In genomic region chr9:137147091-137147792, GRCh38 we compare ENCODE assay signal across 20 cellular contexts. TPM values are rescaled to one million over a fixed set of nuclear protein-coding genes. Genes with fewer than 3 reads are reported as not detected.
DNase-seq lines count a peak whose midpoint lies in the region; ATAC-seq, FAIRE-seq and TF ChIP-seq lines count a peak whose summit lies in the region.
"Had no signal": no experiment of that assay in that cellular context is flagged by ENCODE, and none has a peak within 500 bp of the region (broad histone marks: within the 10 kb centered on the region; RNA-seq: fewer than 3 reads in every experiment).

No MANE protein-coding gene starts in this region.

- H3K23ac ChIP-seq in trophoblast cell (ENCODE audit: low read length): no peak overlapping the region

- no peak overlapping the region for H3K18ac ChIP-seq in trophoblast cell (ENCODE audit: low read length)

- ATAC-seq in K562 (no peak), GM21528 (IDR thresholded peaks at IDR 0.05; ENCODE audit: low FRiP score, unreplicated experiment) (no peak), HG03432 (IDR thresholded peaks at IDR 0.05; ENCODE audit: unreplicated experiment) (no peak)

- H2AK5ac ChIP-seq in trophoblast cell (ENCODE audit: low read length): no peak overlapping the region

- no peak overlapping the region for H3K9ac ChIP-seq in BLaER1 treated with 17β-estradiol and CSF1 and Interleukin-3, amounts not matched to agents 10 nM and 100 nM
- H3K9ac ChIP-seq in K562 (ENCODE audit: insufficient read depth in 1 of 2, low read depth in 2 of 2, low read length in 2 of 2): no peak overlapping the region
- no peak overlapping the region for H3K9ac ChIP-seq in trophoblast cell (ENCODE audit: low read length)

- intact Hi-C loops in K562 (cut with micrococcal nuclease): no loop called here

- no peak overlapping the region for H4K12ac ChIP-seq in trophoblast cell (ENCODE audit: low read depth, low read length)

- peaks cover 0 to 30% (median 2%) of the 10 kb centered on the region in 11 experiments; a peak in 7 of 22 replicates for H4K20me1 ChIP-seq in BLaER1 treated with 17β-estradiol and CSF1 and Interleukin-3, amounts not matched to agents 10 nM and 100 nM
- H4K20me1 ChIP-seq in K562 (replicated peaks; ENCODE audit: control insufficient read depth, insufficient read depth, low read length): 0 out of 2 replicates have a peak, but pooled peaks cover 5% of the 10 kb centered on the region

- 72% methylated on average over 22 of the region's 26 CpGs for WGBS in K562 (ENCODE audit: insufficient coverage, low coverage, missing lambda C conversion rate)
- WGBS in trophoblast cell (ENCODE audit: extremely low coverage, insufficient coverage, insufficient read length): no CpG with 5 or more reads among the region's 26 CpGs

- peaks cover 0 to 18% (median 6%) of the 10 kb centered on the region in 11 experiments; a peak in 6 of 22 replicates for H3K27me3 ChIP-seq in BLaER1 treated with 17β-estradiol and CSF1 and Interleukin-3, amounts not matched to agents 10 nM and 100 nM
- H3K27me3 ChIP-seq in K562 (ENCODE audit: control insufficient read depth in 2 of 2, insufficient read depth in 2 of 2, low read length in 2 of 2) (peaks cover 3 to 17% of the 10 kb centered on the region in 2 experiments; a peak in 4 of 5 replicates), trophoblast cell (ENCODE audit: insufficient read depth, low read length) (no peaks in the 10 kb centered on the region)
- H3K27me3 ChIP-seq: Peyer's patch had no signal

- peaks cover 12 to 44% (median 30%) of the 10 kb centered on the region in 10 experiments; a peak in 19 of 20 replicates for H3K4me1 ChIP-seq in BLaER1 treated with 17β-estradiol and CSF1 and Interleukin-3, amounts not matched to agents 10 nM and 100 nM
- peaks cover 8 to 52% of the 10 kb centered on the region in 2 experiments; a peak in 3 of 5 replicates for H3K4me1 ChIP-seq in K562 (replicated peaks in 1 of 2; ENCODE audit: control insufficient read depth in 2 of 2, insufficient read depth in 2 of 2, low read length in 2 of 2)
- no peaks in the 10 kb centered on the region for H3K4me1 ChIP-seq in trophoblast cell (ENCODE audit: control insufficient read depth in 1 of 2, insufficient read depth in 2 of 2, low read length in 2 of 2)
- H3K4me1 ChIP-seq: Peyer's patch had no signal

- BruUV-seq in K562 (replicated peaks; lab: Mats Ljungman, UMichigan): no TSS peak

- H2BK120ac ChIP-seq in trophoblast cell (ENCODE audit: insufficient read depth, low read length, poor library complexity): no peak overlapping the region

- H3K79me1 ChIP-seq in trophoblast cell (ENCODE audit: low read length): no peaks in the 10 kb centered on the region

- TF ChIP-seq POLR2A in H54 (IDR thresholded peaks at IDR 0.05; ENCODE audit: low read depth, low read length) (peak; percentile 21; the same call in 1 of the 2 replicates), K562 (conservative IDR thresholded peaks at IDR 0.05) (no peak)

- no peak overlapping the region for H3K27ac ChIP-seq in BLaER1 treated with 17β-estradiol and CSF1 and Interleukin-3, amounts not matched to agents 10 nM and 100 nM
- H3K27ac ChIP-seq in K562 (ENCODE audit: extremely low read depth, low read depth, low read length) (no peak overlapping the region), trophoblast cell (ENCODE audit: low read depth, low read length) (no peak overlapping the region)
- H3K27ac ChIP-seq: HL-60, Peyer's patch had no signal

- H2AFZ ChIP-seq in K562 (ENCODE audit: low read depth, low read length): no peak overlapping the region
- H2AFZ ChIP-seq in trophoblast cell (ENCODE audit: insufficient read depth, low read length, poor library complexity): no peak overlapping the region

- CTCF ChIA-PET in K562 (lab: Yijun Ruan, JAX; ENCODE audit: low intra/inter-chr PET ratio): interaction anchor here (0.6 kb wide), 1 partner anchor 114 kb away, joined by 3 read pairs; no protein-coding TSS in a partner anchor

- no peak overlapping the region for H3K14ac ChIP-seq in trophoblast cell (ENCODE audit: low read length)

- TF ChIP-seq RAD21 in K562 (CRISPR knock-in tag; conservative IDR thresholded peaks at IDR 0.05 in 1 of 2, IDR thresholded peaks at IDR 0.05 in 1 of 2): no peak

- POLR2A ChIA-PET in K562 (lab: Yijun Ruan, JAX): interaction anchor here (0.6 to 1.0 kb wide), 3 partner anchors 10 to 358 kb away, joined by 3 to 5 read pairs (median 3); no protein-coding TSS in a partner anchor

- TF ChIP-seq EP300 in K562 (IDR thresholded peaks at IDR 0.05; ENCODE audit: low read length): no peak

- no peak overlapping the region for H3K4ac ChIP-seq in trophoblast cell (ENCODE audit: low read depth, low read length)

- no peak overlapping the region for H4K8ac ChIP-seq in trophoblast cell (ENCODE audit: low read depth, low read length)

- H3K9me3 ChIP-seq in BLaER1 treated with 17β-estradiol and CSF1 and Interleukin-3, amounts not matched to agents 10 nM and 100 nM (replicated peaks in 1 of 11): no peaks in the 10 kb centered on the region
- H3K9me3 ChIP-seq in K562 (replicated peaks; ENCODE audit: control insufficient read depth, insufficient read depth, low read depth, low read length) (no peaks in the 10 kb centered on the region), trophoblast cell (ENCODE audit: insufficient read depth, low read depth, low read length) (peaks cover 10% of the 10 kb centered on the region)
- H3K9me3 ChIP-seq: Peyer's patch had no signal

- in situ Hi-C loops in K562 (cut with MboI): no loop called here

- no peak overlapping the region for H4K91ac ChIP-seq in trophoblast cell (ENCODE audit: low read depth, low read length)

- no peak overlapping the region for H3K4me3 ChIP-seq in BLaER1 treated with 17β-estradiol and CSF1 and Interleukin-3, amounts not matched to agents 10 nM and 100 nM
- H3K4me3 ChIP-seq in K562 (no peak overlapping the region), trophoblast cell (ENCODE audit: low read depth, low read length) (peak overlapping the region; percentile 25)
- H3K4me3 ChIP-seq: Peyer's patch had no signal

- H3K4me2 ChIP-seq in BLaER1 treated with 17β-estradiol and CSF1 and Interleukin-3, amounts not matched to agents 10 nM and 100 nM: peak overlapping the region in 9 of 11 experiments; percentile 9 to 40 (median 27); a peak in 9 of 22 replicates
- no peak overlapping the region for H3K4me2 ChIP-seq in K562 (ENCODE audit: insufficient read depth, low read length)
- no peak overlapping the region for H3K4me2 ChIP-seq in trophoblast cell (ENCODE audit: low read length)

- no peaks in the 10 kb centered on the region for H3K36me3 ChIP-seq in BLaER1 treated with 17β-estradiol and CSF1 and Interleukin-3, amounts not matched to agents 10 nM and 100 nM
- H3K36me3 ChIP-seq in K562 (ENCODE audit: control insufficient read depth, insufficient read depth, low read length) (no peaks in the 10 kb centered on the region), trophoblast cell (ENCODE audit: control insufficient read depth in 1 of 2, insufficient read depth in 2 of 2, low read length in 2 of 2) (no peaks in the 10 kb centered on the region)
- H3K36me3 ChIP-seq: Peyer's patch had no signal

- no peak for FAIRE-seq in H54 (lab: Jason Lieb, UNC)
- no peak for FAIRE-seq in K562 (lab: Jason Lieb, UNC)

- TF ChIP-seq CTCF in K562 (IDR thresholded peaks at IDR 0.05 in 2 of 3, conservative IDR thresholded peaks at IDR 0.05 in 1 of 3; ENCODE audit: insufficient read depth in 2 of 3, low read depth in 1 of 3, low read length in 3 of 3): no peak

- DNase-seq in H54 (ENCODE audit: insufficient read length, low spot score): no peak
- no peak for DNase-seq in K562 (ENCODE audit: extremely low read depth in 1 of 4, low spot score in 3 of 4)
- DNase-seq in trophoblast cell: no peak
- no peak for DNase-seq in DMS 273 treated with DMSO at 0.1 percent for 48 hours (lab: John Stamatoyannopoulos, UW)
- DNase-seq: C1 segment of cervical spinal cord, DMS153, KG1, NCI-H1105, NCI-H1694 treated with DMSO at 0.1 percent for 48 hours, NCI-H2171, NCI-H82, Peyer's patch, SHP77 treated with DMSO at 0.1 percent for 48 hours had no signal

- no peak overlapping the region for H2BK5ac ChIP-seq in trophoblast cell (ENCODE audit: low read depth, low read length, poor library complexity)

- H3K79me2 ChIP-seq in K562 (ENCODE audit: control insufficient read depth, insufficient read depth, low read length) (no peaks in the 10 kb centered on the region), trophoblast cell (ENCODE audit: control insufficient read depth, insufficient read depth, low read length, poor library complexity) (no peaks in the 10 kb centered on the region)

- no peaks in the 10 kb centered on the region for H3K9me1 ChIP-seq in K562 (ENCODE audit: control insufficient read depth, insufficient read depth, low read length)

- H2BK12ac ChIP-seq in trophoblast cell (ENCODE audit: low read length): no peak overlapping the region

RNA-seq across cellular contexts. Expression of gene GRIN1, which starts 8.3 kb away (rescaled TPM):
- total RNA-seq in K562 (2011; cell fraction: chromatin; rRNA removed; ENCODE audit: low replicate concordance): 0.25 and 3.0 TPM in 2 replicates
- 0.67 and 3.3 TPM in 2 replicates for total RNA-seq in K562 (2011; cell fraction: nucleolus; rRNA removed)
- 0.53 and 1.2 TPM in 2 replicates for total RNA-seq in K562 (2011; cell fraction: nucleoplasm; rRNA removed)
- total RNA-seq in K562 (2014; rRNA removed): not detected in 2 replicates
- not detected in 2 replicates for total RNA-seq in K562 (2014; rRNA removed; fragmentation: Illumina TruSeq; extraction: Trizol)
- total RNA-seq in K562 (2015; rRNA removed; fragmentation: Illumina TruSeq; extraction: Trizol): not detected in 2 replicates
- 0.35 and 0.36 TPM in 2 replicates for total RNA-seq in K562 (2021)
- 0.03 and 0.04 TPM in 2 replicates for polyA plus RNA-seq in K562 (2011; rRNA removed)
- polyA plus RNA-seq in K562 (2011; cell fraction: cytosol; rRNA removed): 0.04 and 0.07 TPM in 2 replicates
- 0.34 and 0.67 TPM in 2 replicates for polyA plus RNA-seq in K562 (2011; cell fraction: nucleus; rRNA removed)
- 0.35 and 0.38 TPM in 2 replicates for polyA plus RNA-seq in K562 (2012)
- polyA plus RNA-seq in K562 (2014; fragmentation: Illumina TruSeq; extraction: Trizol): 0.08 TPM in 1 of 2 replicates, not detected in the other
- not detected for polyA plus RNA-seq in K562 (2014; fragmentation: Nextera tagmentation; extraction: Ambion mirVana)
- 0.08 and 0.16 TPM in 2 replicates for polyA plus RNA-seq in K562 (2014; rRNA removed)
- polyA minus RNA-seq in K562 (2011; rRNA and poly(A)+ RNA removed): not detected in 2 replicates
- not detected in 2 replicates for polyA minus RNA-seq in K562 (2011; cell fraction: cytosol; rRNA and poly(A)+ RNA removed)
- 0.13 and 0.56 TPM in 2 replicates for polyA minus RNA-seq in K562 (2011; cell fraction: nucleus; rRNA and poly(A)+ RNA removed)
- polyA plus RNA-seq in trophoblast cell (2013): 0.10 and 0.16 TPM in 2 replicates
- total RNA-seq: M059J, NCI-H460, Peyer's patch had no signal
- polyA plus RNA-seq: AG04450 had no signal

RNA-seq across cellular contexts. Expression of gene LRRC26, which starts 22.6 kb away (rescaled TPM):
- total RNA-seq in K562 (2011; cell fraction: chromatin; rRNA removed; ENCODE audit: low replicate concordance): not detected in 2 replicates
- total RNA-seq in K562 (2011; cell fraction: nucleolus; rRNA removed): not detected in 2 replicates
- not detected in 2 replicates for total RNA-seq in K562 (2011; cell fraction: nucleoplasm; rRNA removed)
- total RNA-seq in K562 (2014; rRNA removed): not detected in 2 replicates
- not detected in 2 replicates for total RNA-seq in K562 (2014; rRNA removed; fragmentation: Illumina TruSeq; extraction: Trizol)
- total RNA-seq in K562 (2015; rRNA removed; fragmentation: Illumina TruSeq; extraction: Trizol): not detected in 2 replicates
- not detected in 2 replicates for total RNA-seq in K562 (2021)
- polyA plus RNA-seq in K562 (2011; rRNA removed): not detected in 2 replicates
- 0.06 TPM in 1 of 2 replicates, not detected in the other for polyA plus RNA-seq in K562 (2011; cell fraction: cytosol; rRNA removed)
- polyA plus RNA-seq in K562 (2011; cell fraction: nucleus; rRNA removed): not detected in 2 replicates
- not detected in 2 replicates for polyA plus RNA-seq in K562 (2012)
- polyA plus RNA-seq in K562 (2014; fragmentation: Illumina TruSeq; extraction: Trizol): not detected in 2 replicates
- polyA plus RNA-seq in K562 (2014; fragmentation: Nextera tagmentation; extraction: Ambion mirVana): not detected
- polyA plus RNA-seq in K562 (2014; rRNA removed): not detected in 2 replicates
- not detected in 2 replicates for polyA minus RNA-seq in K562 (2011; rRNA and poly(A)+ RNA removed)
- not detected in 2 replicates for polyA minus RNA-seq in K562 (2011; cell fraction: cytosol; rRNA and poly(A)+ RNA removed)
- polyA minus RNA-seq in K562 (2011; cell fraction: nucleus; rRNA and poly(A)+ RNA removed): not detected in 2 replicates
- not detected in 2 replicates for polyA plus RNA-seq in trophoblast cell (2013)
- total RNA-seq: M059J, NCI-H460 had no signal
- polyA plus RNA-seq: AG04450 had no signal

RNA-seq across cellular contexts. Expression of gene TMEM210, which starts 24.6 kb away (rescaled TPM):
- total RNA-seq in K562 (2011; cell fraction: chromatin; rRNA removed; ENCODE audit: low replicate concordance): not detected in 2 replicates
- not detected in 2 replicates for total RNA-seq in K562 (2011; cell fraction: nucleolus; rRNA removed)
- total RNA-seq in K562 (2011; cell fraction: nucleoplasm; rRNA removed): not detected in 2 replicates
- total RNA-seq in K562 (2014; rRNA removed): not detected in 2 replicates
- total RNA-seq in K562 (2014; rRNA removed; fragmentation: Illumina TruSeq; extraction: Trizol): not detected in 2 replicates
- total RNA-seq in K562 (2015; rRNA removed; fragmentation: Illumina TruSeq; extraction: Trizol): not detected in 2 replicates
- not detected in 2 replicates for total RNA-seq in K562 (2021)
- not detected in 2 replicates for polyA plus RNA-seq in K562 (2011; rRNA removed)
- not detected in 2 replicates for polyA plus RNA-seq in K562 (2011; cell fraction: cytosol; rRNA removed)
- polyA plus RNA-seq in K562 (2011; cell fraction: nucleus; rRNA removed): not detected in 2 replicates
- not detected in 2 replicates for polyA plus RNA-seq in K562 (2012)
- polyA plus RNA-seq in K562 (2014; fragmentation: Illumina TruSeq; extraction: Trizol): not detected in 2 replicates
- polyA plus RNA-seq in K562 (2014; fragmentation: Nextera tagmentation; extraction: Ambion mirVana): not detected
- not detected in 2 replicates for polyA plus RNA-seq in K562 (2014; rRNA removed)
- polyA minus RNA-seq in K562 (2011; rRNA and poly(A)+ RNA removed): not detected in 2 replicates
- polyA minus RNA-seq in K562 (2011; cell fraction: cytosol; rRNA and poly(A)+ RNA removed): not detected in 2 replicates
- not detected in 2 replicates for polyA minus RNA-seq in K562 (2011; cell fraction: nucleus; rRNA and poly(A)+ RNA removed)
- polyA plus RNA-seq in trophoblast cell (2013): not detected in 2 replicates
- total RNA-seq: M059J, NCI-H460, Peyer's patch had no signal
- polyA plus RNA-seq: AG04450 had no signal

RNA-seq across cellular contexts. Expression of gene DPP7, which starts 32.7 kb away (rescaled TPM):
- 175 and 615 TPM in 2 replicates for total RNA-seq in K562 (2011; cell fraction: chromatin; rRNA removed; ENCODE audit: low replicate concordance)
- 837 and 852 TPM in 2 replicates for total RNA-seq in K562 (2011; cell fraction: nucleolus; rRNA removed)
- 311 and 347 TPM in 2 replicates for total RNA-seq in K562 (2011; cell fraction: nucleoplasm; rRNA removed)
- total RNA-seq in K562 (2014; rRNA removed) (231 and 272 TPM in 2 replicates), K562 (2014; rRNA removed; fragmentation: Illumina TruSeq; extraction: Trizol) (11.3 and 24.9 TPM in 2 replicates), K562 (2015; rRNA removed; fragmentation: Illumina TruSeq; extraction: Trizol) (140 and 141 TPM in 2 replicates), K562 (2021) (311 and 322 TPM in 2 replicates)
- polyA plus RNA-seq in K562 (2011; rRNA removed) (132 and 158 TPM in 2 replicates), K562 (2014; fragmentation: Illumina TruSeq; extraction: Trizol) (48.4 and 105 TPM in 2 replicates), K562 (2014; fragmentation: Nextera tagmentation; extraction: Ambion mirVana) (1 to 10 TPM in 1 of 2 experiments, under 1 TPM in 1; 0.99 to 4.1 TPM), K562 (2014; rRNA removed) (352 and 365 TPM in 2 replicates)
- polyA plus RNA-seq in K562 (2011; cell fraction: cytosol; rRNA removed): 141 and 377 TPM in 2 replicates
- polyA plus RNA-seq in K562 (2011; cell fraction: nucleus; rRNA removed): 1,627 and 2,902 TPM in 2 replicates
- polyA plus RNA-seq in K562 (2012): 245 and 282 TPM in 2 replicates
- polyA minus RNA-seq in K562 (2011; rRNA and poly(A)+ RNA removed): 9.4 and 25.8 TPM in 2 replicates
- polyA minus RNA-seq in K562 (2011; cell fraction: cytosol; rRNA and poly(A)+ RNA removed): 61.7 and 63.0 TPM in 2 replicates
- 112 and 134 TPM in 2 replicates for polyA minus RNA-seq in K562 (2011; cell fraction: nucleus; rRNA and poly(A)+ RNA removed)
- 11.0 and 12.4 TPM in 2 replicates for polyA plus RNA-seq in trophoblast cell (2013)

RNA-seq across cellular contexts. Expression of gene ANAPC2, which starts 41.1 kb away (rescaled TPM):
- 116 and 279 TPM in 2 replicates for total RNA-seq in K562 (2011; cell fraction: chromatin; rRNA removed; ENCODE audit: low replicate concordance)
- total RNA-seq in K562 (2011; cell fraction: nucleolus; rRNA removed): 160 and 161 TPM in 2 replicates
- total RNA-seq in K562 (2011; cell fraction: nucleoplasm; rRNA removed): 110 and 125 TPM in 2 replicates
- total RNA-seq in K562 (2014; rRNA removed) (19.8 and 23.4 TPM in 2 replicates), K562 (2014; rRNA removed; fragmentation: Illumina TruSeq; extraction: Trizol) (5.8 and 8.0 TPM in 2 replicates), K562 (2015; rRNA removed; fragmentation: Illumina TruSeq; extraction: Trizol) (16.4 and 17.5 TPM in 2 replicates), K562 (2021) (50.7 and 56.5 TPM in 2 replicates)
- polyA plus RNA-seq in K562 (2011; rRNA removed) (17.7 and 22.1 TPM in 2 replicates), K562 (2014; fragmentation: Illumina TruSeq; extraction: Trizol) (10.1 and 19.3 TPM in 2 replicates), K562 (2014; fragmentation: Nextera tagmentation; extraction: Ambion mirVana) (under 1 TPM in 1 of 2 experiments, not detected in 1; 0.11 TPM), K562 (2014; rRNA removed) (41.6 and 46.1 TPM in 2 replicates)
- 11.1 and 24.4 TPM in 2 replicates for polyA plus RNA-seq in K562 (2011; cell fraction: cytosol; rRNA removed)
- polyA plus RNA-seq in K562 (2011; cell fraction: nucleus; rRNA removed): 195 and 268 TPM in 2 replicates
- polyA plus RNA-seq in K562 (2012): 30.8 and 42.2 TPM in 2 replicates
- 10.4 and 13.3 TPM in 2 replicates for polyA minus RNA-seq in K562 (2011; rRNA and poly(A)+ RNA removed)
- 30.0 and 32.4 TPM in 2 replicates for polyA minus RNA-seq in K562 (2011; cell fraction: cytosol; rRNA and poly(A)+ RNA removed)
- polyA minus RNA-seq in K562 (2011; cell fraction: nucleus; rRNA and poly(A)+ RNA removed): 61.7 and 67.4 TPM in 2 replicates
- polyA plus RNA-seq in trophoblast cell (2013): 22.5 and 23.1 TPM in 2 replicates

Comparison
In these comparisons a context has a peak if more than half of its experiments do, and no peak if none do; other contexts are left out.
1. H3K4me2 ChIP-seq: peak in BLaER1 treated with 17β-estradiol and CSF1 and Interleukin-3, amounts not matched to agents 10 nM and 100 nM (9 of 11); none in K562 (single experiment) and trophoblast cell (single experiment).